ENCODE assay signal across 28 cellular contexts in the genomic region with DNA sequence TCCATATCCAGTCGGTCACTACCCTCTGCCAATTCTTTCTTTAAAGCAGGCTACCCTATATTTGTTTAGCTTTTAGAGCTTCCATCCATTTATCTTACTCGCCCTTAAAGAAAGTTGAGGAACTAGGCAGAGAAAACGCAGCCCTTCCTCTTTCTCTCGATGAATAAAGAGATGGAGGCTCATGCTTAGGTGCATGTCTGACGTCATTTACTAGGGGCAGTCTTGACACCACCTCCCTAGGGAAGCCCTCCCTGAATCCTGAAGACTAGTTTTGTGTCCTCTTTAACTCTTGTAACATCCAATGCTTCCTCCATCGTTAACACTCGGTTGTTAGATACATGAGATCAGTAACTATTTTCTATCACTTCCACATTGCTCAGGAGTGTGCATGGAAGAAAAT.
"Had no signal": no experiment of that assay in that cellular context is flagged by ENCODE, and none has a peak within 500 bp of the region (broad histone marks: within the 10 kb centered on the region; RNA-seq: fewer than 3 reads in every experiment).

No MANE protein-coding gene starts in this region.

- H3K27ac ChIP-seq: colonic mucosa, coronary artery, epithelial cell of prostate, esophagus muscularis mucosa, esophagus squamous epithelium, foreskin keratinocyte, gastrocnemius medialis, gastroesophageal sphincter, heart left ventricle, heart right ventricle had no signal

- H3K9me3 ChIP-seq: colonic mucosa, esophagus muscularis mucosa, esophagus squamous epithelium, gastrocnemius medialis, gastroesophageal sphincter, heart left ventricle had no signal

- H3K36me3 ChIP-seq: colonic mucosa, esophagus muscularis mucosa, esophagus squamous epithelium, gastrocnemius medialis, gastroesophageal sphincter, heart left ventricle, heart right ventricle had no signal

- FAIRE-seq: colon, endometrium, endothelial cell of umbilical vein, frontal cortex had no signal

- DNase-seq: colonic mucosa; cortex of kidney; dermis blood vessel endothelial cell; dorsolateral prefrontal cortex; effector CD4-positive, alpha-beta T cell; effector CD8-positive, alpha-beta T cell; effector memory CD4-positive, alpha-beta T cell; effector memory CD8-positive, alpha-beta T cell; endodermal cell; erythroblast; esophagus squamous epithelium; foreskin fibroblast; foreskin keratinocyte; foreskin melanocyte; gastrocnemius medialis; glutamatergic neuron; head of caudate nucleus; heart left ventricle; heart right ventricle had no signal

- ATAC-seq: effector memory CD8-positive, alpha-beta T cell; esophagus mucosa; foreskin keratinocyte; gastrocnemius medialis; gastroesophageal sphincter; heart left ventricle; heart right ventricle had no signal

- H3K4me3 ChIP-seq: colonic mucosa, coronary artery, dorsolateral prefrontal cortex, esophagus muscularis mucosa, esophagus squamous epithelium, gastrocnemius medialis, gastroesophageal sphincter, heart left ventricle, heart right ventricle had no signal

- H3K4me1 ChIP-seq: colonic mucosa, esophagus muscularis mucosa, esophagus squamous epithelium, foreskin keratinocyte, gastrocnemius medialis, gastroesophageal sphincter, heart left ventricle, heart right ventricle had no signal

- H3K27me3 ChIP-seq: esophagus squamous epithelium, foreskin keratinocyte had no signal
